ENCODE assay signal across 17 cellular contexts in genomic region chr22:24843048-24843447, GRCh38. TPM values are rescaled to one million over a fixed set of nuclear protein-coding genes. Genes with fewer than 3 reads are reported as not detected.
"Had no signal": no experiment of that assay in that cellular context is flagged by ENCODE, and none has a peak within 500 bp of the region (broad histone marks: within the 10 kb centered on the region; RNA-seq: fewer than 3 reads in every experiment).

No MANE protein-coding gene starts in this region.

- H3K27ac Mint-ChIP-seq: activated naive CD8-positive, alpha-beta T cell treated with anti-CD3 and anti-CD28 coated beads, Interleukin-2, amount 10 ng/mL, durations not matched to agents 7 days and 5 days; nephron; stimulated activated naive CD8-positive, alpha-beta T cell treated with anti-CD3 and anti-CD28 coated beads, Interleukin-15, amount 100 ng/mL, for 72 hours had no signal

- H3K36me3 ChIP-seq: breast epithelium, thoracic aorta, vagina had no signal

- H3K9me3 Mint-ChIP-seq: activated naive CD8-positive, alpha-beta T cell treated with anti-CD3 and anti-CD28 coated beads, Interleukin-2, amount 10 ng/mL, durations not matched to agents 7 days and 5 days; stimulated activated naive CD8-positive, alpha-beta T cell treated with anti-CD3 and anti-CD28 coated beads, Interleukin-15, amount 100 ng/mL, for 72 hours had no signal

- H3K4me1 ChIP-seq: breast epithelium, vagina had no signal

- H3K9me3 ChIP-seq: breast epithelium, mucosa of descending colon, thoracic aorta, vagina had no signal

- H3K4me3 Mint-ChIP-seq: activated naive CD8-positive, alpha-beta T cell treated with anti-CD3 and anti-CD28 coated beads, Interleukin-2, amount 10 ng/mL, durations not matched to agents 7 days and 5 days; nephron; stimulated activated naive CD8-positive, alpha-beta T cell treated with anti-CD3 and anti-CD28 coated beads, Interleukin-15, amount 100 ng/mL, for 72 hours had no signal

- ATAC-seq: activated CD4-positive, CD25-positive, alpha-beta regulatory T cell treated with anti-CD3 and anti-CD28 coated beads, Interleukin-2, amount 50 U/mL, for 24 hours; left colon; mucosa of descending colon; stimulated activated naive CD8-positive, alpha-beta T cell treated with anti-CD3 and anti-CD28 coated beads, Interleukin-15, amount 100 ng/mL, for 72 hours had no signal

- DNase-seq: activated gamma-delta T cell; activated naive CD8-positive, alpha-beta T cell treated with anti-CD3 and anti-CD28 coated beads, Interleukin-2, amount 10 ng/mL, durations not matched to agents 7 days and 5 days; activated T-cell treated with anti-CD3 and anti-CD28 coated beads, Interleukin-2, amount 50 U/mL, for 1 hour; anterior cingulate cortex; dermis blood vessel endothelial cell; erythroblast; left colon; stimulated activated CD4-positive, alpha-beta T cell treated with anti-CD3 and anti-CD28 coated beads, Interleukin-15, amount 100 ng/mL, for 24 hours; stimulated activated CD4-positive, alpha-beta T cell treated with anti-CD3 and anti-CD28 coated beads, Interleukin-4, amount 100 ng/mL, for 4 hours; stimulated activated naive CD8-positive, alpha-beta T cell treated with anti-CD3 and anti-CD28 coated beads, Interleukin-15, amount 100 ng/mL, for 72 hours had no signal

- H3K27ac ChIP-seq: breast epithelium, thoracic aorta, vagina had no signal

- H3K36me3 Mint-ChIP-seq: activated naive CD8-positive, alpha-beta T cell treated with anti-CD3 and anti-CD28 coated beads, Interleukin-2, amount 10 ng/mL, durations not matched to agents 7 days and 5 days had no signal

- H3K4me1 Mint-ChIP-seq: nephron had no signal

- H3K4me3 ChIP-seq: breast epithelium, mucosa of descending colon, thoracic aorta, vagina had no signal

- H3K27me3 ChIP-seq: breast epithelium, vagina had no signal

RNA-seq across cellular contexts. Expression of gene SGSM1, which starts 37.0 kb away (rescaled TPM):
- total RNA-seq: osteocyte had no signal
